17 cellular contexts compared by ENCODE assay signal in genomic region chr9:38282756-38283155, GRCh38.
DNase-seq lines count a peak whose midpoint lies in the region; ATAC-seq and TF ChIP-seq lines count a peak whose summit lies in the region.
"Had no signal": no experiment of that assay in that cellular context is flagged by ENCODE, and none has a peak within 500 bp of the region (broad histone marks: within the 10 kb centered on the region; RNA-seq: fewer than 3 reads in every experiment).

No MANE protein-coding gene starts in this region.

- TF ChIP-seq CTCF in coronary artery (IDR thresholded peaks at IDR 0.05): no peak
- TF ChIP-seq CTCF in osteoblast (IDR thresholded peaks at IDR 0.05; ENCODE audit: extremely low read depth, low read depth, low read length): no peak

- H3K4me3 ChIP-seq in coronary artery: no peak overlapping the region
- H3K4me3 ChIP-seq in osteoblast (ENCODE audit: insufficient read depth, low read length): no peak overlapping the region
- H3K4me3 ChIP-seq: GM12878, GM23248 had no signal

- H3K27me3 ChIP-seq in osteoblast (ENCODE audit: insufficient read depth, low read length): peaks cover 7% of the 10 kb centered on the region

- ATAC-seq in HG03460 (IDR thresholded peaks at IDR 0.05; ENCODE audit: unreplicated experiment): no peak
- ATAC-seq: GM12878 had no signal

- no peak overlapping the region for H3K4me2 ChIP-seq in osteoblast (ENCODE audit: insufficient read depth, low read length)

- H3K27ac ChIP-seq in coronary artery: no peak overlapping the region
- no peak overlapping the region for H3K27ac ChIP-seq in osteoblast (ENCODE audit: low read depth, low read length)
- H3K27ac ChIP-seq: GM23248 had no signal

- H3K9me3 ChIP-seq in osteoblast (ENCODE audit: low read depth, low read length): no peaks in the 10 kb centered on the region
- H3K9me3 ChIP-seq: Caco-2 had no signal

- DNase-seq in coronary artery (ENCODE audit: low spot score): peak; percentile 40
- DNase-seq in ecto neural progenitor cell (ENCODE audit: low spot score): peak; percentile 31
- DNase-seq in osteoblast (ENCODE audit: insufficient read length, low spot score, missing footprints): peak; percentile 26
- DNase-seq in COR-L47 (lab: John Stamatoyannopoulos, UW): no peak
- DNase-seq in NCI-H226: no peak
- DNase-seq: C1 segment of cervical spinal cord; Caco-2; CD4-positive, alpha-beta memory T cell; DMS153; DMS79; EL; GDM1; GM23248; H7; HCEC 1CT had no signal

- H3K4me1 ChIP-seq in osteoblast (ENCODE audit: insufficient read depth, low read length): no peaks in the 10 kb centered on the region
- H3K4me1 ChIP-seq: Caco-2 had no signal

- H3K79me2 ChIP-seq in osteoblast (ENCODE audit: insufficient read depth, low read length): no peaks in the 10 kb centered on the region

- no peak overlapping the region for H2AFZ ChIP-seq in osteoblast (ENCODE audit: low read length)
- H2AFZ ChIP-seq: GM23248 had no signal

- no peaks in the 10 kb centered on the region for H3K36me3 ChIP-seq in osteoblast (ENCODE audit: insufficient read depth, low read length)

- H4K20me1 ChIP-seq in osteoblast (ENCODE audit: insufficient read depth, low read length): no peaks in the 10 kb centered on the region

Comparison
In these comparisons a context has a peak if more than half of its experiments do, and no peak if none do; other contexts are left out.
1. DNase-seq: peak in coronary artery (single experiment), ecto neural progenitor cell (single experiment) and osteoblast (single experiment); none in COR-L47 (single experiment) and NCI-H226 (single experiment).